Comparison of ENCODE assay signal across 17 cellular contexts in genomic region chr4:1608196-1608820, GRCh38.
DNase-seq lines count a peak whose midpoint lies in the region; ATAC-seq and TF ChIP-seq lines count a peak whose summit lies in the region.
"Had no signal": no experiment of that assay in that cellular context is flagged by ENCODE, and none has a peak within 500 bp of the region (broad histone marks: within the 10 kb centered on the region; RNA-seq: fewer than 3 reads in every experiment).

No MANE protein-coding gene starts in this region.

- no peak overlapping the region for H3K27ac Mint-ChIP-seq in stimulated activated naive CD8-positive, alpha-beta T cell treated with anti-CD3 and anti-CD28 coated beads, Interleukin-15, amount 100 ng/mL, for 72 hours
- H3K27ac Mint-ChIP-seq: IgD-negative memory B cell had no signal

- peaks cover 36% of the 10 kb centered on the region for H3K4me1 Mint-ChIP-seq in stimulated activated naive CD8-positive, alpha-beta T cell treated with anti-CD3 and anti-CD28 coated beads, Interleukin-15, amount 100 ng/mL, for 72 hours

- no peak overlapping the region for H3K4me3 ChIP-seq in BLaER1 treated with 17β-estradiol and CSF1 and Interleukin-3, amounts not matched to agents 10 nM and 100 nM
- H3K4me3 ChIP-seq in RWPE2 (ENCODE audit: severe bottlenecking), result no peak overlapping the region
- H3K4me3 ChIP-seq in neuronal stem cell (ENCODE audit: low read length in 2 of 2), result no peak overlapping the region
- H3K4me3 ChIP-seq in MG63, result no peak overlapping the region
- H3K4me3 ChIP-seq in lower leg skin (ENCODE audit: low read depth, poor library complexity, severe bottlenecking), result no peak overlapping the region
- H3K4me3 ChIP-seq: SJSA1 had no signal

- no peaks in the 10 kb centered on the region; a peak in 1 of 22 replicates for H3K27me3 ChIP-seq in BLaER1 treated with 17β-estradiol and CSF1 and Interleukin-3, amounts not matched to agents 10 nM and 100 nM
- H3K27me3 ChIP-seq in RWPE2 (ENCODE audit: insufficient read depth, poor library complexity, severe bottlenecking) (no peaks in the 10 kb centered on the region), neuronal stem cell (ENCODE audit: control insufficient read depth in 3 of 3, insufficient read depth in 3 of 3, low read depth in 1 of 3, low read length in 3 of 3) (peaks cover 0 to 35% (median 3%) of the 10 kb centered on the region in 3 experiments), MG63 (no peaks in the 10 kb centered on the region)
- H3K27me3 ChIP-seq: SJSA1 had no signal

- no peak overlapping the region for H2BK12ac ChIP-seq in neuronal stem cell (ENCODE audit: low read length)

- H3K4me2 ChIP-seq in BLaER1 treated with 17β-estradiol and CSF1 and Interleukin-3, amounts not matched to agents 10 nM and 100 nM, result peak overlapping the region in 8 of 11 experiments; percentile 10 to 76 (median 48); a peak in 15 of 22 replicates
- no peak overlapping the region for H3K4me2 ChIP-seq in neuronal stem cell (ENCODE audit: insufficient read depth, low read length, poor library complexity, severe bottlenecking)

- H3K9me3 ChIP-seq in BLaER1 treated with 17β-estradiol and CSF1 and Interleukin-3, amounts not matched to agents 10 nM and 100 nM (replicated peaks in 1 of 11), result no peaks in the 10 kb centered on the region
- H3K9me3 ChIP-seq in RWPE2 (ENCODE audit: severe bottlenecking) (no peaks in the 10 kb centered on the region), neuronal stem cell (replicated peaks in 1 of 2; ENCODE audit: control insufficient read depth in 2 of 2, insufficient read depth in 1 of 2, low read depth in 1 of 2, low read length in 2 of 2) (peaks cover 0 to 8% of the 10 kb centered on the region in 2 donors), MG63 (no peaks in the 10 kb centered on the region)
- H3K9me3 ChIP-seq: SJSA1 had no signal

- no peak for ATAC-seq in RWPE2 (ENCODE audit: low read depth)
- no peak for ATAC-seq in left ventricle myocardium superior
- no peak for ATAC-seq in stimulated activated naive CD8-positive, alpha-beta T cell treated with anti-CD3 and anti-CD28 coated beads, Interleukin-15, amount 100 ng/mL, for 72 hours

- no peak overlapping the region for H2AFZ ChIP-seq in neuronal stem cell (ENCODE audit: low read length)

- H3K9ac ChIP-seq in BLaER1 treated with 17β-estradiol and CSF1 and Interleukin-3, amounts not matched to agents 10 nM and 100 nM, result 0 out of 22 replicates have a peak overlapping the region, but pooled peaks of 2 of the 11 experiments have one; percentile 5 to 13
- H3K9ac ChIP-seq in neuronal stem cell (ENCODE audit: low read depth, low read length, poor library complexity), result no peak overlapping the region

- H4K8ac ChIP-seq in neuronal stem cell (ENCODE audit: low read depth, low read length), result no peak overlapping the region

- H4K20me1 ChIP-seq in BLaER1 treated with 17β-estradiol and CSF1 and Interleukin-3, amounts not matched to agents 10 nM and 100 nM, result peaks cover 0 to 6% (median 0%) of the 10 kb centered on the region in 11 experiments; a peak in 4 of 22 replicates

- peak overlapping the region; percentile 85 for H3K18ac ChIP-seq in neuronal stem cell (ENCODE audit: low read length)

- H3K27ac ChIP-seq in BLaER1 treated with 17β-estradiol and CSF1 and Interleukin-3, amounts not matched to agents 10 nM and 100 nM, result no peak overlapping the region; a peak in 1 of 22 replicates
- H3K27ac ChIP-seq in RWPE2 (ENCODE audit: poor library complexity, severe bottlenecking) (no peak overlapping the region), neuronal stem cell (replicated peaks; ENCODE audit: low read length) (no peak overlapping the region)
- H3K27ac ChIP-seq: SJSA1 had no signal

- no peak overlapping the region for H2BK120ac ChIP-seq in neuronal stem cell (ENCODE audit: low read depth, low read length)

- intact Hi-C loops in left ventricle myocardium superior (cut with micrococcal nuclease) (no loop called here), lower leg skin (cut with DNase I; ENCODE audit: low total_unique reads) (loop anchor here (10.0 kb wide), 1 partner anchor 254 kb away; no protein-coding TSS in a partner anchor)

- no peak overlapping the region for H3K14ac ChIP-seq in neuronal stem cell (ENCODE audit: low read length)

- no peaks in the 10 kb centered on the region for H3K36me3 ChIP-seq in BLaER1 treated with 17β-estradiol and CSF1 and Interleukin-3, amounts not matched to agents 10 nM and 100 nM
- no peaks in the 10 kb centered on the region for H3K36me3 ChIP-seq in RWPE2 (ENCODE audit: low read depth)
- no peaks in the 10 kb centered on the region for H3K36me3 ChIP-seq in neuronal stem cell (replicated peaks in 1 of 2; ENCODE audit: control insufficient read depth in 2 of 2, insufficient read depth in 2 of 2, low read length in 2 of 2)
- no peaks in the 10 kb centered on the region for H3K36me3 ChIP-seq in MG63
- H3K36me3 ChIP-seq: SJSA1 had no signal

- no peak overlapping the region for H3K23ac ChIP-seq in neuronal stem cell (ENCODE audit: low read depth, low read length, poor library complexity)

- no peak overlapping the region for H2BK5ac ChIP-seq in neuronal stem cell (ENCODE audit: low read length)

- no CpG with 5 or more reads among the region's 24 CpGs for WGBS in neuronal stem cell (ENCODE audit: extremely low coverage in 2 of 2, insufficient read length in 2 of 2, insufficient replicate concordance in 1 of 2), 2 donors
- 76 to 91% methylated on average over 19 to 24 of the region's 24 CpGs for WGBS in lower leg skin, 2 donors

- H2BK15ac ChIP-seq in neuronal stem cell (ENCODE audit: low read length), result no peak overlapping the region

- peaks cover 6% of the 10 kb centered on the region for H3K79me1 ChIP-seq in neuronal stem cell (ENCODE audit: low read depth, low read length)

- TF ChIP-seq POLR2A in lower leg skin (IDR thresholded peaks at IDR 0.05), result no peak

- peak; percentile 60 for DNase-seq in RWPE2 (ENCODE audit: low spot score)
- DNase-seq in left ventricle myocardium superior, result peak; percentile 10
- DNase-seq in neuronal stem cell (ENCODE audit: low spot score), result no peak
- no peak for DNase-seq in MG63
- no peak for DNase-seq in medulla oblongata (ENCODE audit: extremely low spot score)
- no peak for DNase-seq in stimulated activated naive CD8-positive, alpha-beta T cell treated with anti-CD3 and anti-CD28 coated beads, Interleukin-15, amount 100 ng/mL, for 72 hours
- DNase-seq in lower leg skin (ENCODE audit: low spot score in 2 of 2), result no peak
- DNase-seq: AML-193, DMS79, H9, NCI-H187, NCI-H69, OCI-M1 had no signal

- no peak overlapping the region for H4K91ac ChIP-seq in neuronal stem cell (ENCODE audit: low read depth, low read length, poor library complexity)

- no peak for TF ChIP-seq CTCF in RWPE2 (IDR thresholded peaks at IDR 0.05; ENCODE audit: poor library complexity, severe bottlenecking)
- no peak for TF ChIP-seq CTCF in lower leg skin (IDR thresholded peaks at IDR 0.05)

- H3K4me3 Mint-ChIP-seq in stimulated activated naive CD8-positive, alpha-beta T cell treated with anti-CD3 and anti-CD28 coated beads, Interleukin-15, amount 100 ng/mL, for 72 hours, result no peak overlapping the region
- H3K4me3 Mint-ChIP-seq: CD8-positive, alpha-beta memory T cell; H9 had no signal

- H3K27me3 Mint-ChIP-seq in stimulated activated naive CD8-positive, alpha-beta T cell treated with anti-CD3 and anti-CD28 coated beads, Interleukin-15, amount 100 ng/mL, for 72 hours, result peaks cover 8% of the 10 kb centered on the region
- H3K27me3 Mint-ChIP-seq: CD8-positive, alpha-beta memory T cell had no signal

- H3K4me1 ChIP-seq in BLaER1 treated with 17β-estradiol and CSF1 and Interleukin-3, amounts not matched to agents 10 nM and 100 nM, result peaks cover 26 to 69% (median 48%) of the 10 kb centered on the region in 10 experiments
- no peaks in the 10 kb centered on the region for H3K4me1 ChIP-seq in RWPE2 (ENCODE audit: insufficient read depth, poor library complexity, severe bottlenecking)
- peaks cover 0 to 9% of the 10 kb centered on the region in 2 donors for H3K4me1 ChIP-seq in neuronal stem cell (ENCODE audit: control insufficient read depth in 2 of 2, insufficient read depth in 1 of 2, low read depth in 1 of 2, low read length in 2 of 2)
- H3K4me1 ChIP-seq: SJSA1 had no signal

- H2AK5ac ChIP-seq in neuronal stem cell (ENCODE audit: low read depth, low read length), result peak overlapping the region; percentile 5

- no peak overlapping the region for H3K4ac ChIP-seq in neuronal stem cell (ENCODE audit: low read length)

- H3K9me3 Mint-ChIP-seq in stimulated activated naive CD8-positive, alpha-beta T cell treated with anti-CD3 and anti-CD28 coated beads, Interleukin-15, amount 100 ng/mL, for 72 hours, result no peaks in the 10 kb centered on the region
- H3K9me3 Mint-ChIP-seq: CD8-positive, alpha-beta memory T cell; H9; IgD-negative memory B cell had no signal

Comparison
In these comparisons a context has a peak if more than half of its experiments do, and no peak if none do; other contexts are left out.
1. DNase-seq: peak in RWPE2 (single experiment) and left ventricle myocardium superior (single experiment); none in neuronal stem cell (single experiment), MG63 (single experiment), medulla oblongata (single experiment), stimulated activated naive CD8-positive, alpha-beta T cell treated with anti-CD3 and anti-CD28 coated beads, Interleukin-15, amount 100 ng/mL, for 72 hours (0 of 2) and lower leg skin (0 of 2).